ENCODE assay signal across 1 cellular context in genomic region chr1:77954521-77954920, GRCh38.
TF ChIP-seq lines count a peak whose summit lies in the region.

No MANE protein-coding gene starts in this region.

TF ChIP-seq in SK-N-SH treated with all-trans-retinoic acid at 6 μM for 48 hours, 23 proteins besides CTCF, POLR2A, EP300 and RAD21 (continued from another document):
- TF ChIP-seq CSRNP3 (CRISPR knock-in tag; IDR thresholded peaks at IDR 0.05) (no peak), ZNF565 (CRISPR knock-in tag; conservative IDR thresholded peaks at IDR 0.05; ENCODE audit: low read depth) (no peak), SNAI2 (CRISPR knock-in tag; IDR thresholded peaks at IDR 0.05) (no peak)
